ENCODE assay signal across 8 cellular contexts in the genomic region with DNA sequence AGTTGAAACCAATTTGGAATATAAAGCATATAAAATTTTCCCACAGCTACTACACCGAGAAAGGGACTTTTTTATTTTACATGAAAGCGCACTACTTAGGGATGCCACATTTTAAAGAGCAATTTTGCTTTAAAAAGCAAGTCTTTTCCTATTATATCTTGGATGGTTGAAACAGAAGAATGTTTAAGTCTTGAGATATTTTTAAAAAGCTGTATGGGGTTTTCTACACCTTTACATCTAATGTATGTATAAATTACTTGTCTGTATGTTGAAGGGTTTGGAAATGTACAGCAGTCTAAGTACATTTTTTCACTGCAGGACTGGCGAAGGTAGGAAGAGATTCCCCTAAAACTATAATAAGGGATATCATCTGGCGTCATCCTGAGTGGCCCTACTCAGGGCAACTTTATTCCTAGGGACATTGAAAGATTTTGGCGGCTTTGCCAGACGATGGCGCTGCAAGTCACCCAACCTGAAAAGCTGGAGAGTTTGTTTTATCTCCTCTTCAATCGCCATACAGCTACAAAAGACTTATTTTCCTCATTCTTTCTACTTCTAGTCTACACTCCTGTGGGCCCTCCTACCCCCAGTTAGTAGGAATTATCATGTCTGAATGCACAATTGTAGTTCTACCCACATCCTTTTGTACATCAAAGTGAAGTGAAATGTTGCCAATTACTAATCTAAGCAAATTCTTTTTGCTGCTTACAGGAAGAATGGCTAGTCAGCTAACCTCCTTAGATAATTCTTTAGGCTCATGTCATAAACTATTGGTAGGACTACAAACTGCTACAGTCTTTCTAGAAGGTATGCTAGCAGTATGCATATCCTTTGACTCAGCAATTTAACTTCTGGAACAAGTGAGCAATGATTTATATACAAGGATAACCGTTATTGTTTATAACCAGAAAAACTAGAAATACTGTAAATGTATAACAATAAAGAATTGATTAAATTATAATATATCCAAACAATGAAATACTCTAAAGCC. TPM values are rescaled to one million over a fixed set of nuclear protein-coding genes. Genes with fewer than 3 reads are reported as not detected.
A peak's percentile ranks its signal among the peaks of the same experiment; 100 is the strongest.
DNase-seq lines count a peak whose midpoint lies in the region; ATAC-seq, FAIRE-seq and TF ChIP-seq lines count a peak whose summit lies in the region.

No MANE protein-coding gene starts in this region.

- H3K9me3 ChIP-seq in neuron (ENCODE audit: low read length) (no peaks in the 10 kb centered on the region), thoracic aorta (no peaks in the 10 kb centered on the region)

- DNase-seq in ELR (ENCODE audit: low read depth) (peak; percentile 82), H54 (ENCODE audit: insufficient read length, low spot score) (peak; percentile 18), LNCaP clone FGC (ENCODE audit: low read depth) (peak; percentile 63), SIG-M5 (lab: John Stamatoyannopoulos, UW) (peak; percentile 6), foreskin melanocyte (peak; percentile 81), thoracic aorta (ENCODE audit: low spot score) (no peak)
- DNase-seq in activated gamma-delta T cell treated with anti-CD3 and anti-CD28 coated beads, Interleukin-2, amount 50 U/mL, for 16 hours (ENCODE audit: low read depth) = peak; percentile 52

- TF ChIP-seq CTCF in LNCaP clone FGC (IDR thresholded peaks at IDR 0.05; ENCODE audit: control insufficient read depth, extremely low read depth, insufficient read depth) (peak; percentile 71), thoracic aorta (IDR thresholded peaks at IDR 0.05) (peak; percentile 52)

- H3K36me3 ChIP-seq in neuron (ENCODE audit: insufficient read depth, low read length) = peaks cover under 1% of the 10 kb centered on the region
- no peaks in the 10 kb centered on the region for H3K36me3 ChIP-seq in thoracic aorta

- H3K4me1 ChIP-seq in neuron (ENCODE audit: insufficient read depth, low read length) (peaks cover 17% of the 10 kb centered on the region), thoracic aorta (ENCODE audit: control insufficient read depth in 1 of 2, low read depth in 2 of 2) (peaks cover 4 to 29% of the 10 kb centered on the region in 2 donors)

- peak overlapping the region; percentile 95 for H2AFZ ChIP-seq in neuron (ENCODE audit: low read depth, low read length)

- peak; percentile 41 for ATAC-seq in thoracic aorta (ENCODE audit: insufficient number of reproducible peaks, low FRiP score, low read depth)

- peak; percentile 45 for FAIRE-seq in H54 (lab: Jason Lieb, UNC)

- H3K4me3 ChIP-seq in LNCaP clone FGC (ENCODE audit: low read depth, low read length) = peak overlapping the region; percentile 77
- peak overlapping the region; percentile 83 for H3K4me3 ChIP-seq in neuron (ENCODE audit: low read length)
- H3K4me3 ChIP-seq in thoracic aorta = peak overlapping the region; percentile 82

- TF ChIP-seq POLR2A in H54 (IDR thresholded peaks at IDR 0.05; ENCODE audit: low read depth, low read length) = no peak

- peak overlapping the region; percentile 60 to 84 for H3K27ac ChIP-seq in thoracic aorta

- H3K27me3 ChIP-seq in neuron (ENCODE audit: insufficient read depth, low read length) (no peaks in the 10 kb centered on the region), thoracic aorta (replicated peaks; ENCODE audit: insufficient read depth) (no peaks in the 10 kb centered on the region)

RNA-seq across cellular contexts. Expression of a gene that starts 0.8 kb away (rescaled TPM):
- 10 to 100 TPM in 1 of 2 donors, 1 to 10 TPM in 1; 8.0 to 24.0 TPM for total RNA-seq in thoracic aorta

RNA-seq across cellular contexts. Expression of a gene that starts 7.2 kb away (rescaled TPM):
- total RNA-seq in thoracic aorta = 10 to 100 TPM; 13.0 to 20.0 TPM
